ENCODE assay signal across 18 cellular contexts in the genomic region with DNA sequence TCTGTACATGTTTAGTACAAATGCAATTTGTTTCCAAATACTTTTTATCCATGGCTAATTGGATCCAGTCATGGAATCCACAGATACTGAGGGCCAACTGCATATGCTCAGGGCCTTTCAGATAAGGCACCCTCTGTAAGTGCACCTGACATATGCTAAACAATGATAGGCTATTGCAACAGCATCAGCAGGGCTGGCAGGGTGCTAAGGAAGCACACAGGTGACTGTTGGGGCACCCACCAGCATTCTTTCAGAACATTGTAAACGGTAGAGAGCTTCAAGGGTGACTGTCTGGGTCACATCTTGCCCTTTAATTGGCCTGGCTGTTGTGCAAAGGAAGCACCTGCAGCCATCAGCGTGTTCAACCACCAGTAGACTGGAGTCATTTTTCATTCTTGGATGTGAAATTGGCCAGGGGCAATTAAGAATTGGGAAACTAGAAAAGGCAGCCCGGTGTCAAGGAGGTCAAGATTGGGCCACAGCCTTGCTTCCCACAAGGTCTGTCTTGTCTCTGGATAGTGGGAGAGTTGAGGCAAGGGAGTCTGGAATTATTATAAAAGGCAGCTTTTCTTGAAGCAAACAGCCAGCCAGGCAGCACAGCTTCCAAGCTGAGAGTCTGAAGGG.
DNase-seq lines count a peak whose midpoint lies in the region; ATAC-seq, FAIRE-seq and TF ChIP-seq lines count a peak whose summit lies in the region.
"Had no signal": no experiment of that assay in that cellular context is flagged by ENCODE, and none has a peak within 500 bp of the region (broad histone marks: within the 10 kb centered on the region; RNA-seq: fewer than 3 reads in every experiment).

No MANE protein-coding gene starts in this region.

- 94% methylated on average over 3 of the region's 3 CpGs; no CpG with 5 or more reads in 1 of the 2 experiments for WGBS in H1 (ENCODE audit: extremely low coverage in 1 of 2, insufficient coverage in 1 of 2, insufficient read length in 1 of 2, insufficient replicate concordance in 2 of 2, low coverage in 1 of 2, low lambda C conversion rate in 2 of 2, missing lambda C conversion rate in 1 of 2), 2 experiments
- WGBS in right lobe of liver (ENCODE audit: insufficient coverage, low coverage, low lambda C conversion rate, missing lambda C conversion rate) = 43% methylated on average over 3 of the region's 3 CpGs

- H3K79me2 ChIP-seq in H1 (ENCODE audit: control insufficient read depth in 1 of 2, insufficient read depth in 2 of 2, low read length in 2 of 2) = no peaks in the 10 kb centered on the region

- no peak overlapping the region for H3K56ac ChIP-seq in H1 (replicated peaks; ENCODE audit: insufficient read length, low read depth, low read length)

- H3K36me3 ChIP-seq in H1 (ENCODE audit: control insufficient read depth in 2 of 4, insufficient read depth in 4 of 4, low read length in 3 of 4) = no peaks in the 10 kb centered on the region
- no peaks in the 10 kb centered on the region for H3K36me3 ChIP-seq in right lobe of liver

- H2BK120ac ChIP-seq in H1 (replicated peaks; ENCODE audit: low read depth, low read length) = no peak overlapping the region

- H3K9me3 ChIP-seq in H1 (ENCODE audit: insufficient read depth in 2 of 2, low read depth in 1 of 2, low read length in 1 of 2) (no peaks in the 10 kb centered on the region), right lobe of liver (no peaks in the 10 kb centered on the region)

- no peak overlapping the region for H3K9ac ChIP-seq in H1 (replicated peaks in 1 of 4; ENCODE audit: extremely low read depth in 1 of 4, low read depth in 3 of 4, low read length in 3 of 4)

- no peaks in the 10 kb centered on the region for H3K36me3 Mint-ChIP-seq in endothelial cell (ENCODE audit: low read depth, unreplicated experiment)
- no peaks in the 10 kb centered on the region for H3K36me3 Mint-ChIP-seq in activated naive CD8-positive, alpha-beta T cell treated with anti-CD3 and anti-CD28 coated beads for 36 hours
- H3K36me3 Mint-ChIP-seq: CD8-positive, alpha-beta T cell had no signal

- no peak for TF ChIP-seq RAD21 in H1 (IDR thresholded peaks at IDR 0.05 in 1 of 2, conservative IDR thresholded peaks at IDR 0.05 in 1 of 2; ENCODE audit: low read depth in 2 of 2, low read length in 2 of 2)

- H4K8ac ChIP-seq in H1 (ENCODE audit: extremely low read depth, insufficient read depth, low read length) = no peak overlapping the region

- peak overlapping the region; percentile 20; the same call in 1 of the 2 replicates for H2BK5ac ChIP-seq in H1 (ENCODE audit: low read depth, low read length)

- no peak overlapping the region for H4K91ac ChIP-seq in H1 (replicated peaks; ENCODE audit: insufficient read length, low read length)

- no peak for FAIRE-seq in H1 (lab: Jason Lieb, UNC)
- FAIRE-seq: HepG2 had no signal

- no peak for TF ChIP-seq CTCF in AG10803 (conservative IDR thresholded peaks at IDR 0.05; ENCODE audit: low read length)
- no peak for TF ChIP-seq CTCF in GM12865 (IDR thresholded peaks at IDR 0.05; ENCODE audit: insufficient read depth, low read depth, low read length, missing control alignments)
- no peak for TF ChIP-seq CTCF in H1 (IDR thresholded peaks at IDR 0.05; ENCODE audit: control extremely low read depth in 1 of 3, insufficient read depth in 1 of 3, low read depth in 1 of 3, low read length in 3 of 3)
- TF ChIP-seq CTCF in endothelial cell (IDR thresholded peaks at IDR 0.05; ENCODE audit: unreplicated experiment) = no peak
- TF ChIP-seq CTCF in right lobe of liver (IDR thresholded peaks at IDR 0.05) = no peak

- H4K5ac ChIP-seq in H1 (ENCODE audit: insufficient read length, low read depth, low read length) = no peak overlapping the region

- DNase-seq in AG10803 (ENCODE audit: low read depth) = peak; percentile 31
- peak; percentile 30 for DNase-seq in GM12865 (ENCODE audit: low read depth)
- DNase-seq in NOMO-1 treated with dmso at 0.1 percent for 144 hours (lab: John Stamatoyannopoulos, UW; ENCODE audit: unreplicated experiment) = peak; percentile 61
- DNase-seq in H1 (ENCODE audit: low read depth in 1 of 2, low spot score in 2 of 2) = no peak
- DNase-seq in endothelial cell (ENCODE audit: low spot score) = no peak
- no peak for DNase-seq in right lobe of liver
- DNase-seq in activated naive CD8-positive, alpha-beta T cell treated with anti-CD3 and anti-CD28 coated beads for 36 hours = no peak
- DNase-seq: CD8-positive, alpha-beta T cell; DMS 273 treated with DMSO at 0.1 percent for 48 hours; H7; Karpas-422; NCI-H2029 treated with DMSO at 0.1 percent for 48 hours; NCI-H226; NCI-H526 treated with DMSO at 0.1 percent for 48 hours had no signal

- H3K27ac ChIP-seq in H1 (ENCODE audit: low read depth, low read length) (no peak overlapping the region), right lobe of liver (no peak overlapping the region)
- H3K27ac ChIP-seq: RWPE1 had no signal

- intact Hi-C loops in right lobe of liver (cut with DNase I) = no loop called here

- H3K14ac ChIP-seq in H1 (ENCODE audit: insufficient read length) = no peak overlapping the region

- no peaks in the 10 kb centered on the region for H3K23me2 ChIP-seq in H1 (ENCODE audit: low read depth, low read length)

- no peak overlapping the region for H2BK15ac ChIP-seq in H1 (ENCODE audit: low read length)

- H2BK20ac ChIP-seq in H1 (ENCODE audit: low read length) = peak overlapping the region; percentile 52; the same call in 1 of the 2 replicates

- H2BK12ac ChIP-seq in H1 (ENCODE audit: low read depth, low read length) = peak overlapping the region; percentile 65; the same call in 1 of the 2 replicates

- TF ChIP-seq EP300 in H1 (IDR thresholded peaks at IDR 0.05; ENCODE audit: borderline replicate concordance in 1 of 2, low read depth in 2 of 2, low read length in 2 of 2) = no peak

- H3K27me3 Mint-ChIP-seq in endothelial cell (ENCODE audit: unreplicated experiment) = no peaks in the 10 kb centered on the region
- H3K27me3 Mint-ChIP-seq in activated naive CD8-positive, alpha-beta T cell treated with anti-CD3 and anti-CD28 coated beads for 36 hours = no peaks in the 10 kb centered on the region
- H3K27me3 Mint-ChIP-seq: B cell had no signal

- H3K18ac ChIP-seq in H1 (ENCODE audit: extremely low read depth, low read length) = no peak overlapping the region

- no peaks in the 10 kb centered on the region for H3K9me3 Mint-ChIP-seq in endothelial cell (ENCODE audit: unreplicated experiment)
- H3K9me3 Mint-ChIP-seq in activated naive CD8-positive, alpha-beta T cell treated with anti-CD3 and anti-CD28 coated beads for 36 hours = no peaks in the 10 kb centered on the region
- H3K9me3 Mint-ChIP-seq: CD8-positive, alpha-beta T cell had no signal

- H3K4me3 ChIP-seq in AG10803 (ENCODE audit: low read length) (no peak overlapping the region), GM12865 (ENCODE audit: low read depth, low read length) (no peak overlapping the region), H1 (ENCODE audit: extremely low read depth in 1 of 4, insufficient read depth in 2 of 4, low read depth in 3 of 4, low read length in 4 of 4) (no peak overlapping the region), right lobe of liver (no peak overlapping the region)

- no peaks in the 10 kb centered on the region for H3K79me1 ChIP-seq in H1 (ENCODE audit: low read depth, low read length)

- TF ChIP-seq POLR2A in H1 (IDR thresholded peaks at IDR 0.05; ENCODE audit: control extremely low read depth in 1 of 2, low read depth in 2 of 2, low read length in 2 of 2) (no peak), right lobe of liver (IDR thresholded peaks at IDR 0.05) (no peak)

- POLR2A ChIA-PET in H1 (lab: Charles Lee; ENCODE audit: partially characterized antibody) = no interaction called here

- no peak overlapping the region for H2AFZ ChIP-seq in H1 (ENCODE audit: low read length)

- no peaks in the 10 kb centered on the region for H4K20me1 ChIP-seq in H1 (replicated peaks in 1 of 2; ENCODE audit: control insufficient read depth in 1 of 2, insufficient read depth in 2 of 2, low read length in 2 of 2)

- H3K4me1 ChIP-seq in H1 (replicated peaks in 1 of 4; ENCODE audit: control insufficient read depth in 3 of 4, insufficient read depth in 4 of 4, low read length in 3 of 4) (peaks cover 0 to 12% (median 2%) of the 10 kb centered on the region in 4 experiments; a peak in 3 of 7 replicates), right lobe of liver (peaks cover 0 to 12% (median 0%) of the 10 kb centered on the region in 4 donors)

- ATAC-seq in GM19467 (IDR thresholded peaks at IDR 0.05; ENCODE audit: unreplicated experiment) (no peak), right lobe of liver (no peak)
- ATAC-seq: CD8-positive, alpha-beta T cell; HepG2 had no signal

- peaks cover 5% of the 10 kb centered on the region for H3K4me1 Mint-ChIP-seq in endothelial cell (ENCODE audit: unreplicated experiment)
- peaks cover 2% of the 10 kb centered on the region for H3K4me1 Mint-ChIP-seq in activated naive CD8-positive, alpha-beta T cell treated with anti-CD3 and anti-CD28 coated beads for 36 hours
- H3K4me1 Mint-ChIP-seq: B cell had no signal

- no peak overlapping the region for H3K23ac ChIP-seq in H1 (ENCODE audit: insufficient read length)

- CTCF ChIA-PET in H1 (lab: Charles Lee; ENCODE audit: partially characterized antibody) = interaction anchor here (1.0 to 3.9 kb wide), 6 partner anchors 11 to 371 kb away, joined by 3 to 31 read pairs (median 4); no protein-coding TSS in a partner anchor

- no peak overlapping the region for H3K4ac ChIP-seq in H1 (replicated peaks; ENCODE audit: insufficient read length, low read depth, low read length)

- H3K27me3 ChIP-seq in H1 (replicated peaks in 1 of 4; ENCODE audit: control insufficient read depth in 3 of 4, extremely low read depth in 1 of 4, insufficient read depth in 3 of 4, low read length in 3 of 4) (no peaks in the 10 kb centered on the region), right lobe of liver (no peaks in the 10 kb centered on the region)

- H3K4me3 Mint-ChIP-seq in endothelial cell (ENCODE audit: unreplicated experiment) = no peak overlapping the region
- H3K4me3 Mint-ChIP-seq in activated naive CD8-positive, alpha-beta T cell treated with anti-CD3 and anti-CD28 coated beads for 36 hours = no peak overlapping the region
- H3K4me3 Mint-ChIP-seq: B cell; CD8-positive, alpha-beta T cell had no signal

- H3K27ac Mint-ChIP-seq in endothelial cell (ENCODE audit: unreplicated experiment) = no peak overlapping the region
- H3K27ac Mint-ChIP-seq in activated naive CD8-positive, alpha-beta T cell treated with anti-CD3 and anti-CD28 coated beads for 36 hours = no peak overlapping the region
- H3K27ac Mint-ChIP-seq: B cell; CD8-positive, alpha-beta T cell had no signal

- no peak overlapping the region for H2AK5ac ChIP-seq in H1 (ENCODE audit: low read depth, low read length)

- H3K4me2 ChIP-seq in H1 (ENCODE audit: insufficient read depth in 1 of 2, low read depth in 2 of 2, low read length in 2 of 2) = no peak overlapping the region

TF ChIP-seq in H1, 55 proteins besides CTCF, POLR2A, EP300 and RAD21:
- TF ChIP-seq RNF2 (IDR thresholded peaks at IDR 0.05; ENCODE audit: borderline replicate concordance, low read depth, low read length, missing control alignments, poor library complexity, severe bottlenecking) = no peak

Comparison
In these comparisons a context has a peak if more than half of its experiments do, and no peak if none do; other contexts are left out.
1. DNase-seq: peak in AG10803 (single experiment), GM12865 (single experiment) and NOMO-1 treated with dmso at 0.1 percent for 144 hours (single experiment); none in H1 (0 of 2), endothelial cell (single experiment), right lobe of liver (0 of 3) and activated naive CD8-positive, alpha-beta T cell treated with anti-CD3 and anti-CD28 coated beads for 36 hours (single experiment).